In genomic region chr17:80201446-80201845, GRCh38 we compare ENCODE assay signal across 10 cellular contexts. TPM values are rescaled to one million over a fixed set of nuclear protein-coding genes. Genes with fewer than 3 reads are reported as not detected.
"Had no signal": no experiment of that assay in that cellular context is flagged by ENCODE, and none has a peak within 500 bp of the region (broad histone marks: within the 10 kb centered on the region; RNA-seq: fewer than 3 reads in every experiment).

No MANE protein-coding gene starts in this region.

- H3K9me3 Mint-ChIP-seq: HFFc6 had no signal

- H3K4me3 ChIP-seq: GM23248, GM23338, HAP-1 had no signal

- H3K4me3 Mint-ChIP-seq: GM23338, H9, HFFc6 had no signal

- H3K4me1 ChIP-seq: HAP-1 had no signal

- H3K36me3 ChIP-seq: HAP-1 had no signal

- H3K27ac Mint-ChIP-seq: GM23338, H9, HFFc6 had no signal

- DNase-seq: GM23248, GOT3, H7, HCEC 1CT, HFFc6 had no signal

- H3K9me3 ChIP-seq: HAP-1 had no signal

- H3K9ac ChIP-seq: GM23248 had no signal

- H3K4me2 ChIP-seq: GM23338 had no signal

- ATAC-seq: GM23338, HCT116 had no signal

- H2AFZ ChIP-seq: GM23248, GM23338 had no signal

- FAIRE-seq: H1 had no signal

- H3K27ac ChIP-seq: GM23248 had no signal

RNA-seq across cellular contexts. Expression of gene CARD14, which starts 31.6 kb away (rescaled TPM):
- total RNA-seq: GM23248, H1, HFFc6 had no signal
